Comparison of ENCODE assay signal across 8 cellular contexts in the genomic region with DNA sequence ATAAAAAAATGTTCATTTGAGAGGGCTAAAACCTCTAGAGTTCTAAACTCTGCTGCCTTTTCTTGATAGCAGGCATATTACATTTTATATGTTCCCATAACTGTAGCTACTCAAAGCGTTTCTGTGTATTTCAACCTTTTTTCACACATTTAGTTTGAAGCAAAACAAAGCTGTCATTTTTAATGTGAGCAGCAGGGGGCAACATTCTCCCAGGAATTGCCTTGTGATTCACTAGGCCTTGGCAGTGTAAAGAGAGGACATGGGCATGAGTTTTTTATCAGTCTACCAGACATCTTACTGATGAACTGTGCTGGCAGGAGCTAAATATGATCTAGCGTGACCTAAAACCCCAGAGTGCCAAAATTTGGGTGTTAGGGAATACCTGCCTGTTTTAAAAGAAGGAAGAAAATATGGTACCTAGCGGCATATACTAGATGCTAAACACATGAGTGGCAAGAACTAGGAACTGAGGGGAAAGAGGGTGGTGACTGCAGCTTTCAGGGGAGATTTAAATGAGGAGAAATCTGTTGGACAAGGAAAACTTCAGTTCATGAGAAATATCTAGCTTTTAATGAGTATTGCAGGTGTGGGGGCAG.
DNase-seq lines count a peak whose midpoint lies in the region; ATAC-seq and TF ChIP-seq lines count a peak whose summit lies in the region.

No MANE protein-coding gene starts in this region.

- TF ChIP-seq POLR2A in heart left ventricle (IDR thresholded peaks at IDR 0.05): no peak

- no peak overlapping the region for H3K27ac ChIP-seq in SK-N-MC
- H3K27ac ChIP-seq in heart left ventricle: no peak overlapping the region

- H3K27me3 ChIP-seq in adipocyte (replicated peaks; ENCODE audit: control insufficient read depth, insufficient read depth, low read length) (no peaks in the 10 kb centered on the region), heart left ventricle (no peaks in the 10 kb centered on the region)

- no peak overlapping the region for H3K9ac ChIP-seq in SK-N-MC (ENCODE audit: insufficient read length)
- no peak overlapping the region for H3K9ac ChIP-seq in adipocyte (ENCODE audit: low read length)

- DNase-seq in ELF-1 (ENCODE audit: low read depth, low spot score) (peak; percentile 54), LoVo (ENCODE audit: low spot score) (peak; percentile 41), SK-N-MC (ENCODE audit: low read depth, low spot score) (peak; percentile 63), adipocyte (ENCODE audit: low read depth) (peak; percentile 83), heart left ventricle (peak in 2 of 5 donors; percentile 44 to 50), retina (peak; percentile 71)

- 40 to 42% (median 41%) methylated on average over 3 of the region's 3 CpGs for WGBS in heart left ventricle, 4 donors

- peak; percentile 57 to 85 (median 76) for TF ChIP-seq CTCF in heart left ventricle (IDR thresholded peaks at IDR 0.05)

- H3K4me1 ChIP-seq in adipocyte (ENCODE audit: control insufficient read depth, insufficient read depth, low read length): peaks cover 7% of the 10 kb centered on the region
- peaks cover 0 to 3% (median 0%) of the 10 kb centered on the region in 12 donors for H3K4me1 ChIP-seq in heart left ventricle

- H3K4me3 ChIP-seq in SK-N-MC: no peak overlapping the region
- no peak overlapping the region for H3K4me3 ChIP-seq in adipocyte (ENCODE audit: low read length)
- no peak overlapping the region for H3K4me3 ChIP-seq in heart left ventricle

- no peaks in the 10 kb centered on the region for H3K36me3 ChIP-seq in SK-N-MC (ENCODE audit: insufficient read depth, low read length)
- H3K36me3 ChIP-seq in adipocyte (ENCODE audit: control insufficient read depth, insufficient read depth, low read length, severe bottlenecking): no peaks in the 10 kb centered on the region
- H3K36me3 ChIP-seq in heart left ventricle: peaks cover 0 to 4% (median 0%) of the 10 kb centered on the region in 9 donors

- H3K9me3 ChIP-seq in SK-N-MC (ENCODE audit: low read depth, low read length) (no peaks in the 10 kb centered on the region), adipocyte (ENCODE audit: control insufficient read depth, low read length) (no peaks in the 10 kb centered on the region), heart left ventricle (no peaks in the 10 kb centered on the region)

- ATAC-seq in heart left ventricle (peak in 3 of 4 donors; percentile 73 to 78 (median 75)), GM19395 (IDR thresholded peaks at IDR 0.05; ENCODE audit: unreplicated experiment) (no peak), GM21619 (IDR thresholded peaks at IDR 0.05; ENCODE audit: unreplicated experiment) (no peak)

- intact Hi-C loops in heart left ventricle (cut with DNase I): loop anchor here (1.0 to 10.0 kb wide), 9 partner anchors 301 to 596 kb away; no protein-coding TSS in a partner anchor

Comparison
In these comparisons a context has a peak if more than half of its experiments do, and no peak if none do; other contexts are left out.
1. ATAC-seq: peak in heart left ventricle (3 of 4); none in GM19395 (single experiment) and GM21619 (single experiment).